8 cellular contexts compared by ENCODE assay signal in genomic region chr3:4978966-4979400, GRCh38. TPM values are rescaled to one million over a fixed set of nuclear protein-coding genes. Genes with fewer than 3 reads are reported as not detected.
DNase-seq lines count a peak whose midpoint lies in the region; ATAC-seq lines count a peak whose summit lies in the region.

No MANE protein-coding gene starts in this region.

- peak overlapping the region; percentile 94 for H3K4me3 Mint-ChIP-seq in activated CD4-positive, alpha-beta memory T cell treated with anti-CD3 and anti-CD28 coated beads, Interleukin-2, amount 10 ng/mL, durations not matched to agents 7 days and 5 days
- H3K4me3 Mint-ChIP-seq in memory B cell, result peak overlapping the region; percentile 99

- H3K27me3 Mint-ChIP-seq in activated CD4-positive, alpha-beta memory T cell treated with anti-CD3 and anti-CD28 coated beads, Interleukin-2, amount 10 ng/mL, durations not matched to agents 7 days and 5 days, result no peaks in the 10 kb centered on the region
- no peaks in the 10 kb centered on the region for H3K27me3 Mint-ChIP-seq in memory B cell

- no peaks in the 10 kb centered on the region for H3K9me3 Mint-ChIP-seq in activated CD4-positive, alpha-beta memory T cell treated with anti-CD3 and anti-CD28 coated beads, Interleukin-2, amount 10 ng/mL, durations not matched to agents 7 days and 5 days
- no peaks in the 10 kb centered on the region for H3K9me3 Mint-ChIP-seq in memory B cell

- DNase-seq in AML-193 (lab: John Stamatoyannopoulos, UW), result peak; percentile 98
- DNase-seq in NCI-H774 (lab: John Stamatoyannopoulos, UW), result peak; percentile 88
- DNase-seq in activated CD4-positive, alpha-beta memory T cell treated with anti-CD3 and anti-CD28 coated beads, Interleukin-2, amount 10 ng/mL, durations not matched to agents 7 days and 5 days, result peak; percentile 97
- DNase-seq in effector CD4-positive, alpha-beta T cell, result peak; percentile 81
- peak; percentile 78 to 85 for DNase-seq in memory B cell (ENCODE audit: low spot score in 2 of 2)
- DNase-seq in stimulated activated CD8-positive, alpha-beta memory T cell treated with anti-CD3 and anti-CD28 coated beads, Interleukin-15, amount 100 ng/mL, for 1 hour (ENCODE audit: low read depth), result peak; percentile 73

- peaks cover 52% of the 10 kb centered on the region for H3K36me3 Mint-ChIP-seq in activated CD4-positive, alpha-beta memory T cell treated with anti-CD3 and anti-CD28 coated beads, Interleukin-2, amount 10 ng/mL, durations not matched to agents 7 days and 5 days (ENCODE audit: low read depth)
- H3K36me3 Mint-ChIP-seq in memory B cell, result peaks cover 15% of the 10 kb centered on the region

- CTCF ChIA-PET in activated CD4-positive, alpha-beta memory T cell treated with anti-CD3 and anti-CD28 coated beads, Interleukin-2, amount 10 ng/mL, durations not matched to agents 7 days and 5 days (lab: Charles Lee), result interaction anchor here (0.7 to 9.2 kb wide), 27 partner anchors 9 to 267 kb away, joined by 3 to 119 read pairs (median 7); no protein-coding TSS in a partner anchor

- POLR2A ChIA-PET in activated CD4-positive, alpha-beta memory T cell treated with anti-CD3 and anti-CD28 coated beads, Interleukin-2, amount 10 ng/mL, durations not matched to agents 7 days and 5 days (lab: Charles Lee), result interaction anchor here (0.6 to 17.3 kb wide), 43 partner anchors 8 to 486 kb away, joined by 3 to 822 read pairs (median 10); partner anchors contain the start of genes EDEM1 and ITPR1

- H3K27ac Mint-ChIP-seq in activated CD4-positive, alpha-beta memory T cell treated with anti-CD3 and anti-CD28 coated beads, Interleukin-2, amount 10 ng/mL, durations not matched to agents 7 days and 5 days, result peak overlapping the region; percentile 99
- H3K27ac Mint-ChIP-seq in memory B cell, result peak overlapping the region; percentile 95

- H3K4me1 Mint-ChIP-seq in activated CD4-positive, alpha-beta memory T cell treated with anti-CD3 and anti-CD28 coated beads, Interleukin-2, amount 10 ng/mL, durations not matched to agents 7 days and 5 days, result peaks cover 46% of the 10 kb centered on the region
- H3K4me1 Mint-ChIP-seq in memory B cell, result peaks cover 36% of the 10 kb centered on the region

- peak; percentile 44 for ATAC-seq in GM19023 (IDR thresholded peaks at IDR 0.05; ENCODE audit: unreplicated experiment)
- peak; percentile 38 for ATAC-seq in HG03196 (IDR thresholded peaks at IDR 0.05; ENCODE audit: unreplicated experiment)
- peak; percentile 58 for ATAC-seq in memory B cell (ENCODE audit: low read depth)

RNA-seq across cellular contexts. Expression of gene BHLHE40, which starts 0.3 kb away (rescaled TPM):
- total RNA-seq in activated CD4-positive, alpha-beta memory T cell treated with anti-CD3 and anti-CD28 coated beads, Interleukin-2, amount 10 ng/mL, durations not matched to agents 7 days and 5 days, result 100 to 1,000 TPM; 316 to 318 TPM

Comparison
In these comparisons a context has a peak if more than half of its experiments do, and no peak if none do; other contexts are left out.
1. Peak in every context shown above with its lines: DNase-seq and ATAC-seq.